1 cellular context compared by ENCODE assay signal in the genomic region with DNA sequence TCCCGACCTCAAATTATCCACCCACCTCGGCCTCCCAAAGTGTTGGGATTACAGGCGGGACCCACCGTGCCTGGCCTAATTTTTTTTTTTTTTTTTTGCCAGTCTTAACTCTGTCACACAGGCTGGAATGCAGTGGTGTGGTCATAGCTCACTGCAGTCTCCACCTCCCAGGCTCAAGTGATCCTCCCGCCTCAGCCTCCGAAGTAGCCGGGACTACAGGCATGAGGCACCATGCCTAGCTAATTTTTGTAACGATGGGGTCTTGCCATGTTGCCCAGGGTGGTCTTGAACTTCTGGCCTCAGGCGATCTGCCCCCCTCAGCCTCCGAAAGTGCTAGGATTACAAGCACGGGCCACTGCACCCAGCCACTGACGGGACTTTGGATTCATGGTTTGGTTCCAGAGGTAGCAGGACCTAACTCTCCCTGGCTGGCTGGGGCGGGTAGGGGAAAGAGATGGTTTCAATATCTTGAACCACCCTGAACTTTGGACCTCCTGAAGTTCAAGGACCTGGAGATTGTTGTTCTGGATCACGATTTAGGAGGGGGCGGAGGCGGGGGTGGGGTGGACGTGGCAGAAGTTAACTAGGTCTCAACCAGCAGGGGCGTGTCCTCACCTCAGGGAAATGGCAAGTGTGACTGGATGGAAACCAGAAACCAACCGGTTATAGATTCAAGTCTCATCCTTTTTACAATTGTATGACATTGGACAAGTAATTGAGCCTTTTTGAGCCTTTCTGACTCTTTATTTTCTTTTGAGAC.
TF ChIP-seq lines count a peak whose summit lies in the region.

No MANE protein-coding gene starts in this region.

TF ChIP-seq in HCT116, 20 proteins besides CTCF, POLR2A, EP300 and RAD21:
- TF ChIP-seq SRF (IDR thresholded peaks at IDR 0.05; ENCODE audit: low read depth) (no peak), ATF3 (IDR thresholded peaks at IDR 0.05) (no peak), CEBPB (IDR thresholded peaks at IDR 0.05; ENCODE audit: low read depth) (no peak), MAX (IDR thresholded peaks at IDR 0.05) (no peak), SP1 (IDR thresholded peaks at IDR 0.05; ENCODE audit: low read depth) (no peak)
- TF ChIP-seq, protein P1, sequence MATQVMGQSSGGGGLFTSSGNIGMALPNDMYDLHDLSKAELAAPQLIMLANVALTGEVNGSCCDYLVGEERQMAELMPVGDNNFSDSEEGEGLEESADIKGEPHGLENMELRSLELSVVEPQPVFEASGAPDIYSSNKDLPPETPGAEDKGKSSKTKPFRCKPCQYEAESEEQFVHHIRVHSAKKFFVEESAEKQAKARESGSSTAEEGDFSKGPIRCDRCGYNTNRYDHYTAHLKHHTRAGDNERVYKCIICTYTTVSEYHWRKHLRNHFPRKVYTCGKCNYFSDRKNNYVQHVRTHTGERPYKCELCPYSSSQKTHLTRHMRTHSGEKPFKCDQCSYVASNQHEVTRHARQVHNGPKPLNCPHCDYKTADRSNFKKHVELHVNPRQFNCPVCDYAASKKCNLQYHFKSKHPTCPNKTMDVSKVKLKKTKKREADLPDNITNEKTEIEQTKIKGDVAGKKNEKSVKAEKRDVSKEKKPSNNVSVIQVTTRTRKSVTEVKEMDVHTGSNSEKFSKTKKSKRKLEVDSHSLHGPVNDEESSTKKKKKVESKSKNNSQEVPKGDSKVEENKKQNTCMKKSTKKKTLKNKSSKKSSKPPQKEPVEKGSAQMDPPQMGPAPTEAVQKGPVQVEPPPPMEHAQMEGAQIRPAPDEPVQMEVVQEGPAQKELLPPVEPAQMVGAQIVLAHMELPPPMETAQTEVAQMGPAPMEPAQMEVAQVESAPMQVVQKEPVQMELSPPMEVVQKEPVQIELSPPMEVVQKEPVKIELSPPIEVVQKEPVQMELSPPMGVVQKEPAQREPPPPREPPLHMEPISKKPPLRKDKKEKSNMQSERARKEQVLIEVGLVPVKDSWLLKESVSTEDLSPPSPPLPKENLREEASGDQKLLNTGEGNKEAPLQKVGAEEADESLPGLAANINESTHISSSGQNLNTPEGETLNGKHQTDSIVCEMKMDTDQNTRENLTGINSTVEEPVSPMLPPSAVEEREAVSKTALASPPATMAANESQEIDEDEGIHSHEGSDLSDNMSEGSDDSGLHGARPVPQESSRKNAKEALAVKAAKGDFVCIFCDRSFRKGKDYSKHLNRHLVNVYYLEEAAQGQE (IDR thresholded peaks at IDR 0.05; ENCODE audit: low read depth) = no peak
